Comparison of ENCODE assay signal across 1 cellular context in the genomic region with DNA sequence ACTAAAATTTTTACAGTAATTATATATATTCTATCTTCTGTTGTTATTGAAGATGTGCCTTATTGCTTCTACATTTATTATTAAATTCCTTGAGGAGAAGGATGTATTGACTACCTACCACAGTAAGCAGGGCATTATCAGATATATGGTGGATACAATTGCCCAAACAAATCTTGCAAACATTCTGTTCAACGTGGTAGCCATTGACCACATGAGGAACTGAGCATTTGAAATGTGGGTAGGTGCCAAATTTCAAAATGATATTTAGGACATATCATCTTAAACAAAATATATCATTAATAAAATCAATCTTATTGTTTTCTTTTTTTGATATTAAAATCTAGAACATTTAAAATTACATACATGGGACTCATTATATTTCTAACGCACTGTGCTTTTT.
TF ChIP-seq lines count a peak whose summit lies in the region.

No MANE protein-coding gene starts in this region.

TF ChIP-seq in GM12878, 131 proteins besides CTCF, POLR2A, EP300 and RAD21 (continued from another document):
- TF ChIP-seq BRCA1 (IDR thresholded peaks at IDR 0.05; ENCODE audit: low read depth, low read length) (no peak), LARP7 (IDR thresholded peaks at IDR 0.05) (no peak)
